In the genomic region with DNA sequence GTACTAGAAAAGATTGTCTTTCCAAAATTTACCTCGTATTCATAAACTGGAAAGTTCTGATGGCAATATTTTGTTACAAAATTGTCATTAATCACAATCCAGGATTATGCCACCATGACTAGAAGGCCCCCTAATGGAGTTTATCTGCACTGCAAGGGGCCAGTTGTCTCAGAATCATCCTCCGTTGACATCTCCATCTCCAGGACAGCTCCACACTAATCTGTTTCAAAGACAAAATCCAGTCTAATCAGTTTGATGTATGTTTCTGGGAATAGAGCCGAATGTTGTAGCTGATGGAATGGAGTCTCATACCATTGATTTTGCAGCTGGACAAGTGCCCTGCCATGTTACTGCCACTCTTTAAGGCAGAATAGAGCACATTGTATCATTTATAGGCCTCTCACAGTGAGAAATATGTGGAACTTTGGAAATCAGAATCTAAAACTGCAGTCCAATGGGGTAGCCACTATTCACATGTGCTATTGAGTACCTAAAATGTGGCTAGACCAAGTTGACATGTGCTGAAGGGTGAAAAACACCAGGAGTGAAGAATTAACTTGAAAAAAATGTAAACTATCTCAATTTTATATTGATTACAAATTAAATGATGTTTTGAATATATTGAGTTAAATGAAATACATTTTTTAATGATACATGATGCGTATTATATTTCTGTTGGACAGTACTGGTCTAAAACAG, we compare ENCODE assay signal across 8 cellular contexts. TPM values are rescaled to one million over a fixed set of nuclear protein-coding genes. Genes with fewer than 3 reads are reported as not detected.
DNase-seq lines count a peak whose midpoint lies in the region; ATAC-seq, FAIRE-seq and TF ChIP-seq lines count a peak whose summit lies in the region.

No MANE protein-coding gene starts in this region.

- H3K36me3 ChIP-seq in H7 (replicated peaks; ENCODE audit: control insufficient read depth, insufficient read depth, low read length) (peaks cover 17% of the 10 kb centered on the region), keratinocyte (ENCODE audit: control insufficient read depth in 2 of 2, extremely low read depth in 1 of 2, insufficient read depth in 2 of 2, low read length in 2 of 2) (peaks cover 10 to 17% of the 10 kb centered on the region in 2 experiments)

- H3K27ac Mint-ChIP-seq in activated B cell treated with CpG ODN at 0.5 μM for 24 hours: no peak overlapping the region
- no peak overlapping the region for H3K27ac Mint-ChIP-seq in activated T-helper 17 cell treated with anti-CD3 and anti-CD28 coated beads, Interleukin-2, amount 50 U/mL, for 72 hours

- H3K27me3 ChIP-seq in H7 (ENCODE audit: control insufficient read depth, insufficient read depth, low read length) (no peaks in the 10 kb centered on the region), keratinocyte (ENCODE audit: control insufficient read depth, extremely low read depth, insufficient read depth, low read length) (no peaks in the 10 kb centered on the region)

- ATAC-seq in activated B cell treated with CpG ODN at 0.5 μM for 24 hours (ENCODE audit: low read depth) (peak; percentile 64), HG02981 (IDR thresholded peaks at IDR 0.05; ENCODE audit: unreplicated experiment) (no peak)
- no peak for ATAC-seq in activated CD4-positive, CD25-positive, alpha-beta regulatory T cell treated with anti-CD3 and anti-CD28 coated beads, Interleukin-2, amount 50 U/mL, for 24 hours
- no peak for ATAC-seq in activated T-helper 17 cell treated with anti-CD3 and anti-CD28 coated beads, Interleukin-2, amount 50 U/mL, for 72 hours (replicated peaks)

- H3K4me3 Mint-ChIP-seq in activated B cell treated with CpG ODN at 0.5 μM for 24 hours: no peak overlapping the region
- H3K4me3 Mint-ChIP-seq in activated T-helper 17 cell treated with anti-CD3 and anti-CD28 coated beads, Interleukin-2, amount 50 U/mL, for 72 hours: no peak overlapping the region

- H3K4me3 ChIP-seq in AG09309 (ENCODE audit: control insufficient read depth, low read depth, low read length): no peak overlapping the region
- no peak overlapping the region for H3K4me3 ChIP-seq in H7 (ENCODE audit: insufficient read depth, low read depth, low read length)
- no peak overlapping the region for H3K4me3 ChIP-seq in keratinocyte (ENCODE audit: control insufficient read depth in 2 of 3, extremely low read depth in 1 of 3, insufficient read depth in 2 of 3, low read depth in 1 of 3, low read length in 3 of 3)

- H3K4me2 ChIP-seq in keratinocyte (ENCODE audit: control insufficient read depth, extremely low read depth, insufficient read depth, low read depth, low read length): no peak overlapping the region

- no peak overlapping the region for H2AFZ ChIP-seq in keratinocyte (ENCODE audit: control insufficient read depth, low read length)

- H4K20me1 ChIP-seq in keratinocyte (ENCODE audit: control insufficient read depth, extremely low read depth, insufficient read depth, low read length): no peaks in the 10 kb centered on the region

- DNase-seq in AG09309 (ENCODE audit: low read depth) (no peak), H7 (peak; percentile 62), activated B cell treated with CpG ODN at 0.5 μM for 24 hours (no peak), keratinocyte (ENCODE audit: low read depth, low spot score) (no peak), RCC 7860 (ENCODE audit: low spot score) (no peak)

- no peaks in the 10 kb centered on the region for H3K9me3 Mint-ChIP-seq in activated B cell treated with CpG ODN at 0.5 μM for 24 hours
- H3K9me3 Mint-ChIP-seq in activated T-helper 17 cell treated with anti-CD3 and anti-CD28 coated beads, Interleukin-2, amount 50 U/mL, for 72 hours: no peaks in the 10 kb centered on the region

- peaks cover 61% of the 10 kb centered on the region for H3K4me1 ChIP-seq in keratinocyte (ENCODE audit: control insufficient read depth, extremely low read depth, insufficient read depth, low read length)

- peaks cover 63% of the 10 kb centered on the region for H3K4me1 Mint-ChIP-seq in activated B cell treated with CpG ODN at 0.5 μM for 24 hours
- peaks cover 15% of the 10 kb centered on the region for H3K4me1 Mint-ChIP-seq in activated T-helper 17 cell treated with anti-CD3 and anti-CD28 coated beads, Interleukin-2, amount 50 U/mL, for 72 hours

- dilution Hi-C loops in keratinocyte (cut with MboI; ENCODE audit: extremely low pct_ligation_motif_present, low sequenced_read_pairs): no loop called here

- CTCF ChIA-PET in activated B cell treated with CpG ODN at 0.5 μM for 24 hours (lab: Charles Lee): interaction anchor here (0.7 to 1.8 kb wide), 6 partner anchors 9 to 300 kb away, joined by 3 to 4 read pairs (median 3); no protein-coding TSS in a partner anchor

- TF ChIP-seq CTCF in AG09309 (IDR thresholded peaks at IDR 0.05; ENCODE audit: control insufficient read depth, insufficient read depth, low read depth, low read length, missing control alignments) (peak; percentile 52), activated B cell treated with CpG ODN at 0.5 μM for 24 hours (IDR thresholded peaks at IDR 0.05) (no peak), keratinocyte (optimal IDR thresholded peaks at IDR 0.05 in 1 of 3, IDR thresholded peaks at IDR 0.05 in 1 of 3, conservative IDR thresholded peaks at IDR 0.05 in 1 of 3; ENCODE audit: extremely low read depth in 1 of 3, insufficient read depth in 2 of 3, low read length in 3 of 3) (peak; percentile 48 to 59 (median 53))

- H3K79me2 ChIP-seq in keratinocyte (ENCODE audit: control insufficient read depth, insufficient read depth, low read length): no peaks in the 10 kb centered on the region

- peaks cover 78% of the 10 kb centered on the region for H3K36me3 Mint-ChIP-seq in activated B cell treated with CpG ODN at 0.5 μM for 24 hours (ENCODE audit: low read depth)
- H3K36me3 Mint-ChIP-seq in activated T-helper 17 cell treated with anti-CD3 and anti-CD28 coated beads, Interleukin-2, amount 50 U/mL, for 72 hours (ENCODE audit: low read depth): peaks cover 92% of the 10 kb centered on the region

- H3K27me3 Mint-ChIP-seq in activated B cell treated with CpG ODN at 0.5 μM for 24 hours: no peaks in the 10 kb centered on the region
- H3K27me3 Mint-ChIP-seq in activated T-helper 17 cell treated with anti-CD3 and anti-CD28 coated beads, Interleukin-2, amount 50 U/mL, for 72 hours: no peaks in the 10 kb centered on the region

- H3K9me1 ChIP-seq in keratinocyte (ENCODE audit: control insufficient read depth, extremely low read depth, insufficient read depth, low read length): no peaks in the 10 kb centered on the region

- FAIRE-seq in keratinocyte (lab: Jason Lieb, UNC) (peak; percentile 23), RCC 7860 (lab: Jason Lieb, UNC) (no peak)

- POLR2A ChIA-PET in activated B cell treated with CpG ODN at 0.5 μM for 24 hours (lab: Charles Lee): interaction anchor here (0.8 to 1.5 kb wide), 3 partner anchors 12 to 299 kb away, joined by 3 to 6 read pairs (median 5); no protein-coding TSS in a partner anchor

- peak overlapping the region; percentile 82 for H3K9ac ChIP-seq in keratinocyte (ENCODE audit: control insufficient read depth, extremely low read depth, insufficient read depth, low read length)

- H3K27ac ChIP-seq in keratinocyte (ENCODE audit: control insufficient read depth, insufficient read depth, low read length): peak overlapping the region; percentile 98

- intact Hi-C loops in activated B cell treated with CpG ODN at 0.5 μM for 24 hours (cut with micrococcal nuclease): loop anchor here (1.0 kb wide), 1 partner anchor 301 kb away; no protein-coding TSS in a partner anchor

- no peaks in the 10 kb centered on the region for H3K9me3 ChIP-seq in keratinocyte (ENCODE audit: control insufficient read depth, low read depth, low read length)

RNA-seq across cellular contexts. Expression of a gene that starts 38.3 kb away (rescaled TPM):
- total RNA-seq in H7 (2014; rRNA removed; shearing (Covaris generic)): 437 and 485 TPM in 2 replicates
- total RNA-seq in activated B cell treated with CpG ODN at 0.5 μM for 24 hours: 324 and 406 TPM in 2 replicates
- polyA plus RNA-seq in keratinocyte: 219 to 1,492 TPM (median 1,291 TPM) in 3 replicates
- 1,072 TPM for polyA plus RNA-seq in keratinocyte (2011; ENCODE audit: low read depth)
- 405 and 430 TPM in 2 replicates for polyA plus RNA-seq in keratinocyte (2011; cell fraction: cytosol; rRNA removed)
- polyA plus RNA-seq in keratinocyte (2011; cell fraction: nucleus; rRNA removed): 121 and 150 TPM in 2 replicates
- 605 and 921 TPM in 2 replicates for polyA plus RNA-seq in keratinocyte (2012; ENCODE audit: low replicate concordance)
- 47.5 to 168 TPM (median 67.3 TPM) in 3 replicates for polyA minus RNA-seq in keratinocyte
- 91.3 TPM for polyA minus RNA-seq in keratinocyte (2011; cell fraction: cytosol; rRNA and poly(A)+ RNA removed)
- 32.2 and 61.0 TPM in 2 replicates for polyA minus RNA-seq in keratinocyte (2011; cell fraction: nucleus; rRNA and poly(A)+ RNA removed)
- 100 to 1,000 TPM; 262 to 281 TPM for total RNA-seq in activated T-helper 17 cell treated with anti-CD3 and anti-CD28 coated beads, Interleukin-2, amount 50 U/mL, for 72 hours
